Comparison of ENCODE assay signal across 8 cellular contexts in genomic region chr11:15575409-15575808, GRCh38.
"Had no signal": no experiment of that assay in that cellular context is flagged by ENCODE, and none has a peak within 500 bp of the region (broad histone marks: within the 10 kb centered on the region; RNA-seq: fewer than 3 reads in every experiment).

No MANE protein-coding gene starts in this region.

- H3K4me1 Mint-ChIP-seq: GM23338 had no signal

- H3K4me3 Mint-ChIP-seq: GM23338, HFFc6 had no signal

- H3K27ac ChIP-seq: KMS-11 had no signal

- H2AFZ ChIP-seq: GM23338 had no signal

- H3K4me2 ChIP-seq: GM23338, KMS-11 had no signal

- H3K9ac ChIP-seq: KMS-11 had no signal

- DNase-seq: H7, HCEC 1CT, HFFc6, IMR-90, KBM-7 had no signal

- H3K4me3 ChIP-seq: GM23338 had no signal

- H3K27ac Mint-ChIP-seq: GM23338, HFFc6 had no signal

- ATAC-seq: GM23338 had no signal

- FAIRE-seq: HTR-8/SVneo had no signal

- H3K9me3 Mint-ChIP-seq: GM23338 had no signal
